ENCODE assay signal across 8 cellular contexts in the genomic region with DNA sequence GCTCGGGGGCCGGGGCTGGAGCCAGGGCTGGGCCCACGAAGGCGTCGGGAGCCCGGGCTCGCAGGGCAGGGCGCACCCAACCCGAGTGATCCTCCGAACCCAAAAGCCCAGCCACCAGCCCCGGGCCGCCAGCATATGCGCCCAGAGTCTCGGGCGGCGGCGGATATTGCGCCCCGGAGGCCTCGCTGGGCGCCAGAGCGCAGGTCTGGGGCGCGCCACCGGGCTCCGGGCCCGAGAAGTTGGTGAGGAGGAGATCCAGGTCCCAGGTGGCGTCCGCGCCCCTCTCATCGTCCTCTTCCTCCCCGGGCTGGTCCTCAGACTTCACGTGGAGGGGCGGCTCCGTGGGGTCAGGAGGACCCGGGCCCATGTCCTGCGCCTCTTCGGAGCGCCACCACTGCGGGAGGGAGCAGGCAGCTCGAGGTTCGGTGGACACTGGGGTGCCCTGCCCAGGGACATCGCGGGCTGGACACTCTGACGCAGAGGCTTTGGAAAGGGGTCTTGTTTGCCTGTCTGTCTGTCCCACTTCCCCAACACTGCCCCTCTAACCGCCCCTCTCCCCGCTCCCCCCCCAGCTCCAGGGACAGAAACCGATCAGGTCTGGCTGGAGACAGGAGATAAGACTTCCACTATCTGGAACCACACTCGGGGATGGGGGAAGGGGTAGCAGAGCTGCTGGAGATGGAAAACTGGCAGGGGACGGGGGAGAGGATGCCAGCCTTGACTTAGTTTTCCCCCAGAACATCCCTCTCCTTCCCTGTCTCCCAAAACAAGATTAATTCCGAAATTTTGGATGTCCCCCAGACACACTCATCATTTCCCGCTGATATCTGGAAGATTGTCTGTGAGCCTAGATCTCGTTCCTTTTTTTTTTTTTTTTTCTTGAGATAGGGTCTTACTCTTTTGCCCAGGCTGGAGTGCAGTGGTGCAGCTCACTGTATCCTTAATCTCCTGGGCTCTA. TPM values are rescaled to one million over a fixed set of nuclear protein-coding genes. Genes with fewer than 3 reads are reported as not detected.
A peak's percentile ranks its signal among the peaks of the same experiment; 100 is the strongest.
DNase-seq lines count a peak whose midpoint lies in the region; ATAC-seq, FAIRE-seq and TF ChIP-seq lines count a peak whose summit lies in the region.

No MANE protein-coding gene starts in this region.

- peak overlapping the region; percentile 31 to 69 (median 58) for H3K4me3 ChIP-seq in Peyer's patch
- H3K4me3 ChIP-seq in sigmoid colon: peak overlapping the region; percentile 26 to 50 (median 43)

- peaks cover 0 to 16% (median 10%) of the 10 kb centered on the region in 4 donors for H3K4me1 ChIP-seq in Peyer's patch
- peaks cover 0 to 32% (median 26%) of the 10 kb centered on the region in 4 donors for H3K4me1 ChIP-seq in sigmoid colon

- H3K9me3 ChIP-seq in Peyer's patch: peaks cover 0 to 8% (median 0%) of the 10 kb centered on the region in 4 donors
- no peaks in the 10 kb centered on the region for H3K9me3 ChIP-seq in sigmoid colon

- TF ChIP-seq CTCF in Peyer's patch (IDR thresholded peaks at IDR 0.05) (no peak), sigmoid colon (IDR thresholded peaks at IDR 0.05) (no peak)

- intact Hi-C loops in sigmoid colon (cut with DNase I): loop anchor here (1.0 to 10.0 kb wide), 3 partner anchors 61 to 219 kb away; partner anchors contain the start of genes LYL1 and RAD23A

- H3K36me3 ChIP-seq in Peyer's patch (no peaks in the 10 kb centered on the region), sigmoid colon (no peaks in the 10 kb centered on the region)

- WGBS in sigmoid colon, 2 donors: 7 to 11% methylated on average over 53 of the region's 53 CpGs

- TF ChIP-seq POLR2A in Peyer's patch (IDR thresholded peaks at IDR 0.05) (no peak), erythroblast (IDR thresholded peaks at IDR 0.05; ENCODE audit: low read length) (no peak), sigmoid colon (IDR thresholded peaks at IDR 0.05) (no peak)

- H3K27ac ChIP-seq in Peyer's patch (peak overlapping the region; percentile 26 to 66 (median 50)), sigmoid colon (peak overlapping the region; percentile 7 to 37 (median 22))

- DNase-seq in Peyer's patch: peak in 1 of 3 donors; percentile 61
- peak; percentile 93 to 95 for DNase-seq in erythroblast (lab: John Stamatoyannopoulos, UW)
- no peak for DNase-seq in sigmoid colon
- no peak for DNase-seq in stimulated activated naive CD4-positive, alpha-beta T cell (lab: John Stamatoyannopoulos, UW)
- DNase-seq in HPDE6-E6E7 (ENCODE audit: extremely low spot score): no peak
- no peak for DNase-seq in HTR-8/SVneo (ENCODE audit: insufficient read length, low spot score)

- FAIRE-seq in HTR-8/SVneo (lab: Jason Lieb, UNC): no peak

- ATAC-seq in GM18868 (IDR thresholded peaks at IDR 0.05; ENCODE audit: unreplicated experiment) (peak; percentile 9), HG03469 (IDR thresholded peaks at IDR 0.05; ENCODE audit: unreplicated experiment) (no peak)

- peaks cover 0 to 10% of the 10 kb centered on the region in 2 donors for H3K27me3 ChIP-seq in Peyer's patch
- H3K27me3 ChIP-seq in sigmoid colon: peaks cover 5 to 23% (median 15%) of the 10 kb centered on the region in 3 donors

- TF ChIP-seq EP300 in sigmoid colon (IDR thresholded peaks at IDR 0.05): no peak

RNA-seq across cellular contexts. Expression of gene KLF1, which starts 1.0 kb away (rescaled TPM):
- not detected for total RNA-seq in Peyer's patch
- not detected for total RNA-seq in sigmoid colon
- under 1 TPM in 1 of 3 donors, not detected in 2; 0.10 TPM for polyA plus RNA-seq in sigmoid colon

RNA-seq across cellular contexts. Expression of gene DNASE2, which starts 4.8 kb away (rescaled TPM):
- total RNA-seq in Peyer's patch: 10 to 100 TPM in 1 of 4 donors, 1 to 10 TPM in 3; 8.9 to 16.5 (median 9.4) TPM
- total RNA-seq in sigmoid colon: 10 to 100 TPM; 28.6 to 45.1 (median 32.1) TPM
- polyA plus RNA-seq in sigmoid colon: 10 to 100 TPM; 11.4 to 45.4 (median 24.5) TPM

RNA-seq across cellular contexts. Expression of gene GCDH, which starts 4.9 kb away (rescaled TPM):
- total RNA-seq in Peyer's patch (10 to 100 TPM; 25.2 to 44.4 (median 32.4) TPM), sigmoid colon (10 to 100 TPM; 24.7 to 85.0 (median 34.8) TPM)
- polyA plus RNA-seq in sigmoid colon: 10 to 100 TPM; 10.8 to 40.0 (median 21.3) TPM

RNA-seq across cellular contexts. Expression of gene SYCE2, which starts 33.1 kb away (rescaled TPM):
- total RNA-seq in Peyer's patch (not detected), sigmoid colon (not detected)
- under 1 TPM in 1 of 3 donors, not detected in 2; 0.17 TPM for polyA plus RNA-seq in sigmoid colon

RNA-seq across cellular contexts. Expression of gene FARSA, which starts 47.5 kb away (rescaled TPM):
- total RNA-seq in Peyer's patch (10 to 100 TPM; 35.4 to 54.5 (median 48.3) TPM), sigmoid colon (10 to 100 TPM; 21.4 to 33.3 (median 31.7) TPM)
- 10 to 100 TPM; 27.0 to 86.8 (median 29.1) TPM for polyA plus RNA-seq in sigmoid colon

Comparison
In these comparisons a context has a peak if more than half of its experiments do, and no peak if none do; other contexts are left out.
1. DNase-seq: peak in erythroblast (2 of 2); none in sigmoid colon (single experiment), stimulated activated naive CD4-positive, alpha-beta T cell (0 of 6), HPDE6-E6E7 (single experiment) and HTR-8/SVneo (single experiment).